ENCODE assay signal across 8 cellular contexts in genomic region chr5:14706615-14707021, GRCh38. TPM values are rescaled to one million over a fixed set of nuclear protein-coding genes. Genes with fewer than 3 reads are reported as not detected.
A peak's percentile ranks its signal among the peaks of the same experiment; 100 is the strongest.
DNase-seq lines count a peak whose midpoint lies in the region; ATAC-seq and TF ChIP-seq lines count a peak whose summit lies in the region.

No MANE protein-coding gene starts in this region.

- H3K27me3 Mint-ChIP-seq in MCF 10A (ENCODE audit: insufficient read depth, unreplicated experiment), result no peaks in the 10 kb centered on the region
- H3K27me3 Mint-ChIP-seq in activated CD8-positive, alpha-beta T cell treated with anti-CD3 and anti-CD28 coated beads, Interleukin-2, amount 10 ng/mL, durations not matched to agents 7 days and 5 days (ENCODE audit: low read depth), result no peaks in the 10 kb centered on the region

- peaks cover 20% of the 10 kb centered on the region for H3K4me1 Mint-ChIP-seq in MCF 10A (ENCODE audit: insufficient read depth, unreplicated experiment)
- peaks cover 78% of the 10 kb centered on the region for H3K4me1 Mint-ChIP-seq in activated CD8-positive, alpha-beta T cell treated with anti-CD3 and anti-CD28 coated beads, Interleukin-2, amount 10 ng/mL, durations not matched to agents 7 days and 5 days (ENCODE audit: low read depth)

- TF ChIP-seq CTCF in MCF 10A (IDR thresholded peaks at IDR 0.05; ENCODE audit: unreplicated experiment), result no peak
- TF ChIP-seq CTCF in breast epithelium (IDR thresholded peaks at IDR 0.05), result no peak
- no peak for TF ChIP-seq CTCF in fibroblast of villous mesenchyme (IDR thresholded peaks at IDR 0.05; ENCODE audit: insufficient read depth, low read depth, low read length)
- no peak for TF ChIP-seq CTCF in tibial artery (IDR thresholded peaks at IDR 0.05)

- no TSS peak for BruUV-seq in MCF 10A (replicated peaks; lab: Mats Ljungman, UMichigan)

- peaks cover 59% of the 10 kb centered on the region for H3K36me3 Mint-ChIP-seq in MCF 10A (ENCODE audit: insufficient read depth, unreplicated experiment)
- H3K36me3 Mint-ChIP-seq in activated CD8-positive, alpha-beta T cell treated with anti-CD3 and anti-CD28 coated beads, Interleukin-2, amount 10 ng/mL, durations not matched to agents 7 days and 5 days (ENCODE audit: low read depth), result peaks cover 87% of the 10 kb centered on the region

- intact Hi-C loops in MCF 10A (cut with micrococcal nuclease), result no loop called here
- intact Hi-C loops in breast epithelium (cut with DNase I; ENCODE audit: low total_unique reads), result no loop called here
- intact Hi-C loops in tibial artery (cut with DNase I; ENCODE audit: low total_unique reads), result no loop called here

- POLR2A ChIA-PET in MCF 10A (lab: Yijun Ruan, JAX), result no interaction called here
- POLR2A ChIA-PET in activated CD8-positive, alpha-beta T cell treated with anti-CD3 and anti-CD28 coated beads, Interleukin-2, amount 10 ng/mL, durations not matched to agents 7 days and 5 days (lab: Charles Lee), result interaction anchor here (0.6 to 1.7 kb wide), 4 partner anchors 23 to 164 kb away, joined by 3 to 6 read pairs (median 3); no protein-coding TSS in a partner anchor

- H3K9me3 Mint-ChIP-seq in MCF 10A (ENCODE audit: unreplicated experiment), result no peaks in the 10 kb centered on the region
- H3K9me3 Mint-ChIP-seq in activated CD8-positive, alpha-beta T cell treated with anti-CD3 and anti-CD28 coated beads, Interleukin-2, amount 10 ng/mL, durations not matched to agents 7 days and 5 days (ENCODE audit: insufficient read depth), result no peaks in the 10 kb centered on the region

- no peak for TF ChIP-seq POLR2A in breast epithelium (IDR thresholded peaks at IDR 0.05)

- CTCF ChIA-PET in MCF 10A (lab: Yijun Ruan, JAX), result interaction anchor here (0.7 to 2.7 kb wide), 8 partner anchors 15 to 313 kb away, joined by 3 to 17 read pairs (median 3); no protein-coding TSS in a partner anchor
- CTCF ChIA-PET in activated CD8-positive, alpha-beta T cell treated with anti-CD3 and anti-CD28 coated beads, Interleukin-2, amount 10 ng/mL, durations not matched to agents 7 days and 5 days (lab: Charles Lee), result interaction anchor here (1.4 to 5.2 kb wide), 7 partner anchors 19 to 355 kb away, joined by 3 to 40 read pairs (median 6); no protein-coding TSS in a partner anchor

- peak; percentile 93 for ATAC-seq in activated CD8-positive, alpha-beta T cell treated with anti-CD3 and anti-CD28 coated beads, Interleukin-2, amount 10 ng/mL, durations not matched to agents 7 days and 5 days
- no peak for ATAC-seq in HG02852 (IDR thresholded peaks at IDR 0.05; ENCODE audit: unreplicated experiment)

- DNase-seq in MCF 10A (ENCODE audit: unreplicated experiment) (no peak), breast epithelium (ENCODE audit: low spot score in 2 of 2) (no peak), fibroblast of villous mesenchyme (ENCODE audit: low read depth) (peak; percentile 82), tibial artery (no peak), NCI-H82 (lab: John Stamatoyannopoulos, UW) (no peak), iPS-NIHi11 (ENCODE audit: low spot score) (no peak)
- peak; percentile 51 for DNase-seq in activated CD8-positive, alpha-beta T cell treated with anti-CD3 and anti-CD28 coated beads, Interleukin-2, amount 10 ng/mL, durations not matched to agents 7 days and 5 days

- H3K4me1 ChIP-seq in breast epithelium, result no peaks in the 10 kb centered on the region
- peaks cover 0 to 31% (median 5%) of the 10 kb centered on the region in 4 donors for H3K4me1 ChIP-seq in tibial artery

- peak overlapping the region; percentile 52 for H3K27ac Mint-ChIP-seq in MCF 10A (ENCODE audit: low read depth, unreplicated experiment)
- H3K27ac Mint-ChIP-seq in activated CD8-positive, alpha-beta T cell treated with anti-CD3 and anti-CD28 coated beads, Interleukin-2, amount 10 ng/mL, durations not matched to agents 7 days and 5 days, result peak overlapping the region; percentile 97

- H3K4me3 Mint-ChIP-seq in MCF 10A (ENCODE audit: unreplicated experiment), result no peak overlapping the region
- peak overlapping the region; percentile 56 for H3K4me3 Mint-ChIP-seq in activated CD8-positive, alpha-beta T cell treated with anti-CD3 and anti-CD28 coated beads, Interleukin-2, amount 10 ng/mL, durations not matched to agents 7 days and 5 days

- H3K36me3 ChIP-seq in breast epithelium (no peaks in the 10 kb centered on the region), tibial artery (peaks cover 28 to 55% (median 49%) of the 10 kb centered on the region in 3 donors)

- H3K27me3 ChIP-seq in breast epithelium, result no peaks in the 10 kb centered on the region
- H3K27me3 ChIP-seq in tibial artery, result no peaks in the 10 kb centered on the region

- H3K27ac ChIP-seq in breast epithelium (peak overlapping the region in 1 of 2 donors; percentile 52), tibial artery (peak overlapping the region; percentile 45 to 65)

- H3K4me3 ChIP-seq in breast epithelium (no peak overlapping the region), fibroblast of villous mesenchyme (ENCODE audit: low read depth, low read length) (no peak overlapping the region), tibial artery (no peak overlapping the region)

- no peaks in the 10 kb centered on the region for H3K9me3 ChIP-seq in breast epithelium
- no peaks in the 10 kb centered on the region for H3K9me3 ChIP-seq in tibial artery

RNA-seq across cellular contexts. Expression of gene OTULIN, which starts 42.1 kb away (rescaled TPM):
- 27.0 and 34.6 TPM in 2 replicates for total RNA-seq in MCF 10A (2022)
- 10 to 100 TPM; 31.0 to 63.7 (median 47.2) TPM for total RNA-seq in breast epithelium
- total RNA-seq in activated CD8-positive, alpha-beta T cell treated with anti-CD3 and anti-CD28 coated beads, Interleukin-2, amount 10 ng/mL, durations not matched to agents 7 days and 5 days, result 10 to 100 TPM; 71.2 to 80.7 TPM
- 17.1 and 31.1 TPM in 2 replicates for total RNA-seq in fibroblast of villous mesenchyme

Comparison
In these comparisons a context has a peak if more than half of its experiments do, and no peak if none do; other contexts are left out.
1. DNase-seq: peak in activated CD8-positive, alpha-beta T cell treated with anti-CD3 and anti-CD28 coated beads, Interleukin-2, amount 10 ng/mL, durations not matched to agents 7 days and 5 days (single experiment) and fibroblast of villous mesenchyme (single experiment); none in MCF 10A (single experiment), breast epithelium (0 of 2), tibial artery (0 of 2), NCI-H82 (single experiment) and iPS-NIHi11 (single experiment).